ENCODE assay signal across 8 cellular contexts in genomic region chr3:40456279-40456939, GRCh38. TPM values are rescaled to one million over a fixed set of nuclear protein-coding genes. Genes with fewer than 3 reads are reported as not detected.
DNase-seq lines count a peak whose midpoint lies in the region; ATAC-seq and TF ChIP-seq lines count a peak whose summit lies in the region.

No MANE protein-coding gene starts in this region.

- H3K79me2 ChIP-seq in ACC112 (ENCODE audit: control insufficient read depth, insufficient read depth, low read length, unreplicated experiment) = peaks cover 34% of the 10 kb centered on the region

- no peak for DNase-seq in Jurkat, Clone E6-1 (ENCODE audit: low read depth, low spot score)
- no peak for DNase-seq in choroid plexus epithelial cell (ENCODE audit: low read depth)
- no peak for DNase-seq in NCI-H187 (lab: John Stamatoyannopoulos, UW)
- no peak for DNase-seq in activated CD8-positive, alpha-beta memory T cell treated with anti-CD3 and anti-CD28 coated beads, Interleukin-2, amount 50 U/mL, for 48 hours

- TF ChIP-seq CTCF in choroid plexus epithelial cell (conservative IDR thresholded peaks at IDR 0.05; ENCODE audit: low read depth, low read length) = no peak

- H3K9me3 ChIP-seq in muscle layer of colon (ENCODE audit: low read length) = no peaks in the 10 kb centered on the region

- H3K27me3 ChIP-seq in ACC112 (ENCODE audit: insufficient read depth, low read length) = no peaks in the 10 kb centered on the region
- H3K27me3 ChIP-seq in muscle layer of colon (ENCODE audit: control insufficient read depth in 1 of 2, insufficient read depth in 2 of 2, low read length in 2 of 2) = no peaks in the 10 kb centered on the region

- H3K4me3 ChIP-seq in ACC112 (ENCODE audit: low read depth, low read length) (peak overlapping the region; percentile 94), choroid plexus epithelial cell (ENCODE audit: low read depth, low read length) (peak overlapping the region; percentile 97), muscle layer of colon (ENCODE audit: low read depth in 1 of 2, low read length in 2 of 2) (peak overlapping the region; percentile 84 to 87)
- peak overlapping the region; percentile 94 for H3K4me3 ChIP-seq in Jurkat, Clone E6-1 (ENCODE audit: low read length)

- H3K4me1 ChIP-seq in ACC112 (ENCODE audit: control insufficient read depth, insufficient read depth, low read length, unreplicated experiment) = peaks cover 30% of the 10 kb centered on the region
- H3K4me1 ChIP-seq in muscle layer of colon (ENCODE audit: insufficient read depth, low read length) = peaks cover 23% of the 10 kb centered on the region

- H2AFZ ChIP-seq in ACC112 (ENCODE audit: low read length, unreplicated experiment) = peak overlapping the region; percentile 99

- H3K36me3 ChIP-seq in ACC112 (ENCODE audit: insufficient read depth, low read length) (peaks cover 26% of the 10 kb centered on the region), muscle layer of colon (ENCODE audit: insufficient read depth, low read length) (peaks cover 25% of the 10 kb centered on the region)

- H3K9ac ChIP-seq in muscle layer of colon (ENCODE audit: low read length) = peak overlapping the region; percentile 70

- ATAC-seq in GM18517 (IDR thresholded peaks at IDR 0.05; ENCODE audit: unreplicated experiment) = no peak
- ATAC-seq in GM21528 (IDR thresholded peaks at IDR 0.05; ENCODE audit: low FRiP score, unreplicated experiment) = no peak

- H3K27ac ChIP-seq in ACC112 (ENCODE audit: low read depth, low read length) (peak overlapping the region; percentile 78), muscle layer of colon (ENCODE audit: low read depth, low read length) (peak overlapping the region; percentile 64)

RNA-seq across cellular contexts. Expression of gene RPL14, which starts 0.7 kb away (rescaled TPM):
- 2,775 TPM for polyA plus RNA-seq in Jurkat, Clone E6-1 (2012; ENCODE audit: insufficient read depth, insufficient read length)

RNA-seq across cellular contexts. Expression of gene ZNF619, which starts 20.5 kb away (rescaled TPM):
- polyA plus RNA-seq in Jurkat, Clone E6-1 (2012; ENCODE audit: insufficient read depth, insufficient read length) = not detected

RNA-seq across cellular contexts. Expression of gene ZNF620, which starts 49.4 kb away (rescaled TPM):
- polyA plus RNA-seq in Jurkat, Clone E6-1 (2012; ENCODE audit: insufficient read depth, insufficient read length) = not detected
